Comparison of ENCODE assay signal across 8 cellular contexts in the genomic region with DNA sequence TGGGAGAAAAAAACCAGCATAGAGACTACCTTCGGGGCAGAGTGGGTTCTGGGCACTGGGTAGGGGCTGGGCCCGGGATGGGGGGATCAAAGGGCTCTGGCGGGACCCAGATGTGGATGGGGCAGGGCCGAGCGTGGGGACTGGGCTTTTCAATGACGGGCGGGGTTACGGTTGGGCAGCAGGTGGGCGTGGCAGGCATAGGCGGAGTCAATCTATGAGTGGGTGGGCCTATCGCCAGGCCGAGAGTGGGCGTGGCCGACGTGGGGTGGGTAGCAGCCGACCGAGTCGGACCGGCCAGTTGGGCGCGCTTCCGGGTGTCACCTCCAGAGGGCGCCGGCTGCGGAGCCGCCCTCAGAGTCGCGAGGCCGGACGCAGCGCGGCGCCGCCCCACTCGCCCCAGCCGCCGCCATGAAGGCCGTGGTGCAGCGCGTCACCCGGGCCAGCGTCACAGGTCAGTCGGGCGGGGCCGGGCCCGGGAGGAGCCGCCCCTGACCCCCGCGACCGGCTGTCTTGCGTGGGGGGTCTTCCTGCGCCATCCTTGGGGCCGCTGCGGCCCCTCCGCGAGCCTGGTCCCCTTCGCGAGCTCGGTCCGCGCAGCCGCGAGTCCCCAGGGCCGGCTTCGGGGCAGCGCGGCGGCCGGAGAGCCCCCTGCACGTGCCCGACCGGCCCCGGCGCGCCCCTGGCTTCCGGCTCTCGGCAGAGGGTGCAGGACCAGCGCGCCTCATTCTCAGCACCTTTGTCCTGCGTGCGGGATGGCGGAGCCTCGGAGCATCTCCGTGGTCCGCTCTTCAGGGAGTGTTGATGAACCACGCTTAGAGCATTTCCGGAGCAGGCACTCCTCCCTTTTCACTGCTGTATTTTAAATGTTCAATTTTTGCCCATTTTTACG. TPM values are rescaled to one million over a fixed set of nuclear protein-coding genes. Genes with fewer than 3 reads are reported as not detected.
DNase-seq lines count a peak whose midpoint lies in the region; ATAC-seq and TF ChIP-seq lines count a peak whose summit lies in the region.

A gene with protein sequence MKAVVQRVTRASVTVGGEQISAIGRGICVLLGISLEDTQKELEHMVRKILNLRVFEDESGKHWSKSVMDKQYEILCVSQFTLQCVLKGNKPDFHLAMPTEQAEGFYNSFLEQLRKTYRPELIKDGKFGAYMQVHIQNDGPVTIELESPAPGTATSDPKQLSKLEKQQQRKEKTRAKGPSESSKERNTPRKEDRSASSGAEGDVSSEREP (plus strand): TSS at position 390 of the 889 bp plus-strand sequence. CDS start 19 bp downstream, at position 409.

- H3K9me2 ChIP-seq in DOHH2 (replicated peaks; ENCODE audit: control insufficient read depth, low read length) = no peaks in the 10 kb centered on the region

- peak within 1 kb of the TSS; percentile 79 for H3K4me2 ChIP-seq in DOHH2 (ENCODE audit: low read length)

- H4K20me1 ChIP-seq in DOHH2 (ENCODE audit: control insufficient read depth, insufficient read depth, low read depth, low read length) = no peaks in the 10 kb centered on the region

- TF ChIP-seq CTCF in DOHH2 (IDR thresholded peaks at IDR 0.05; ENCODE audit: low read depth, low read length, poor library complexity, severe bottlenecking) = peak; percentile 85
- peak; percentile 84 for TF ChIP-seq CTCF in Panc1 (IDR thresholded peaks at IDR 0.05)
- TF ChIP-seq CTCF in esophagus squamous epithelium (IDR thresholded peaks at IDR 0.05) = peak; percentile 50 to 76 (median 66)

- H3K27me3 Mint-ChIP-seq in activated T-cell treated with anti-CD3 and anti-CD28 coated beads, Interleukin-2, amount 50 U/mL, for 72 hours (ENCODE audit: low read depth) = peaks cover 9% of the 10 kb centered on the region
- H3K27me3 Mint-ChIP-seq in naive B cell = peaks cover 5 to 13% (median 12%) of the 10 kb centered on the region in 3 donors

- H3F3A ChIP-seq in DOHH2 (ENCODE audit: control insufficient read depth, insufficient read depth) = peaks cover 17% of the 10 kb centered on the region

- H3K4me1 Mint-ChIP-seq in activated T-cell treated with anti-CD3 and anti-CD28 coated beads, Interleukin-2, amount 50 U/mL, for 72 hours (ENCODE audit: low read depth) = peaks cover 37% of the 10 kb centered on the region
- peaks cover 16 to 25% (median 24%) of the 10 kb centered on the region in 3 donors for H3K4me1 Mint-ChIP-seq in naive B cell
- H3K4me1 Mint-ChIP-seq in stimulated activated effector memory CD8-positive, alpha-beta T cell treated with anti-CD3 and anti-CD28 coated beads, Interleukin-12 subunit alpha, Interleukin-12 subunit beta, amount 100 ng/mL, for 72 hours = peaks cover 19% of the 10 kb centered on the region

- H3K4me3 ChIP-seq in DOHH2 (ENCODE audit: low read length) = peak within 1 kb of the TSS; percentile 78
- H3K4me3 ChIP-seq in Panc1 (ENCODE audit: low read depth in 2 of 2, low read length in 2 of 2) = peak within 1 kb of the TSS; percentile 74 to 80
- peak within 1 kb of the TSS; percentile 65 to 100 (median 90) for H3K4me3 ChIP-seq in esophagus squamous epithelium

- no peak within 1 kb of the TSS for H3K27ac ChIP-seq in DOHH2 (ENCODE audit: low read depth, low read length)
- peak within 1 kb of the TSS; percentile 57 for H3K27ac ChIP-seq in Panc1 (ENCODE audit: low read length)
- peak within 1 kb of the TSS; percentile 64 to 90 (median 84) for H3K27ac ChIP-seq in esophagus squamous epithelium

- H3K4me3 Mint-ChIP-seq in activated T-cell treated with anti-CD3 and anti-CD28 coated beads, Interleukin-2, amount 50 U/mL, for 72 hours = peak within 1 kb of the TSS; percentile 97 to 98
- peak within 1 kb of the TSS; percentile 80 to 99 (median 92) for H3K4me3 Mint-ChIP-seq in naive B cell
- peak within 1 kb of the TSS; percentile 74 for H3K4me3 Mint-ChIP-seq in stimulated activated effector memory CD8-positive, alpha-beta T cell treated with anti-CD3 and anti-CD28 coated beads, Interleukin-12 subunit alpha, Interleukin-12 subunit beta, amount 100 ng/mL, for 72 hours

- H3K27me3 ChIP-seq in DOHH2 (ENCODE audit: control insufficient read depth, low read length) = peaks cover 3% of the 10 kb centered on the region; the same call in 1 of the 2 replicates
- no peaks in the 10 kb centered on the region for H3K27me3 ChIP-seq in Panc1 (ENCODE audit: control insufficient read depth, insufficient read depth, low read length)
- no peaks in the 10 kb centered on the region for H3K27me3 ChIP-seq in esophagus squamous epithelium

- no TSS peak for BruUV-seq in Panc1 (replicated peaks; lab: Mats Ljungman, UMichigan)

- H3K27ac Mint-ChIP-seq in activated T-cell treated with anti-CD3 and anti-CD28 coated beads, Interleukin-2, amount 50 U/mL, for 72 hours = peak within 1 kb of the TSS; percentile 77
- H3K27ac Mint-ChIP-seq in naive B cell = peak within 1 kb of the TSS; percentile 78 to 98 (median 94)
- H3K27ac Mint-ChIP-seq in stimulated activated effector memory CD8-positive, alpha-beta T cell treated with anti-CD3 and anti-CD28 coated beads, Interleukin-12 subunit alpha, Interleukin-12 subunit beta, amount 100 ng/mL, for 72 hours = peak within 1 kb of the TSS; percentile 60

- H3K36me3 Mint-ChIP-seq in activated T-cell treated with anti-CD3 and anti-CD28 coated beads, Interleukin-2, amount 50 U/mL, for 72 hours (ENCODE audit: insufficient read depth in 2 of 2) = peaks cover 2 to 4% of the 10 kb centered on the region in 2 donors
- H3K36me3 Mint-ChIP-seq in naive B cell = no peaks in the 10 kb centered on the region
- H3K36me3 Mint-ChIP-seq in stimulated activated effector memory CD8-positive, alpha-beta T cell treated with anti-CD3 and anti-CD28 coated beads, Interleukin-12 subunit alpha, Interleukin-12 subunit beta, amount 100 ng/mL, for 72 hours = no peaks in the 10 kb centered on the region

- 0 to 1% methylated on average over 36 of the region's 88 CpGs for WGBS in esophagus squamous epithelium, 2 donors

- H3K9me3 ChIP-seq in DOHH2 (ENCODE audit: control insufficient read depth, insufficient read depth, low read length) (no peaks in the 10 kb centered on the region), Panc1 (ENCODE audit: control insufficient read depth, insufficient read depth, low read depth, low read length) (no peaks in the 10 kb centered on the region), esophagus squamous epithelium (no peaks in the 10 kb centered on the region)

- in situ Hi-C loops in KBM-7 (cut with MboI; ENCODE audit: low pct_unique_long_range_greater_than_20kb, low sequenced_read_pairs) (no loop called here), Panc1 (cut with HindIII; ENCODE audit: low pct_unique_long_range_greater_than_20kb, low sequenced_read_pairs) (no loop called here)

- DNase-seq in KBM-7 (peak; percentile 91), Panc1 (ENCODE audit: low read depth, low spot score) (peak; percentile 38), esophagus squamous epithelium (lab: John Stamatoyannopoulos, UW) (peak; percentile 63), naive B cell (peak; percentile 82)
- peak; percentile 91 to 96 for DNase-seq in activated T-cell treated with anti-CD3 and anti-CD28 coated beads, Interleukin-2, amount 50 U/mL, for 72 hours
- DNase-seq in stimulated activated effector memory CD8-positive, alpha-beta T cell treated with anti-CD3 and anti-CD28 coated beads, Interleukin-12 subunit alpha, Interleukin-12 subunit beta, amount 100 ng/mL, for 72 hours (ENCODE audit: low spot score in 2 of 2) = peak; percentile 98 to 99

- H3K4me1 ChIP-seq in DOHH2 (ENCODE audit: control insufficient read depth, low read length) (peaks cover 25% of the 10 kb centered on the region), Panc1 (ENCODE audit: control insufficient read depth, insufficient read depth, low read length) (no peaks in the 10 kb centered on the region), esophagus squamous epithelium (peaks cover 0 to 17% (median 6%) of the 10 kb centered on the region in 3 donors)

- intact Hi-C loops in Panc1 (cut with micrococcal nuclease; ENCODE audit: unreplicated experiment) (no loop called here), esophagus squamous epithelium (cut with DNase I) (no loop called here)

- peak in 2 of 4 donors; percentile 24 to 27 for TF ChIP-seq POLR2A in esophagus squamous epithelium (IDR thresholded peaks at IDR 0.05)

- no peaks in the 10 kb centered on the region for H3K9me3 Mint-ChIP-seq in activated T-cell treated with anti-CD3 and anti-CD28 coated beads, Interleukin-2, amount 50 U/mL, for 72 hours
- no peaks in the 10 kb centered on the region for H3K9me3 Mint-ChIP-seq in naive B cell
- no peaks in the 10 kb centered on the region for H3K9me3 Mint-ChIP-seq in stimulated activated effector memory CD8-positive, alpha-beta T cell treated with anti-CD3 and anti-CD28 coated beads, Interleukin-12 subunit alpha, Interleukin-12 subunit beta, amount 100 ng/mL, for 72 hours

- H3K36me3 ChIP-seq in DOHH2 (ENCODE audit: control insufficient read depth, low read length) (no peaks in the 10 kb centered on the region), Panc1 (ENCODE audit: control insufficient read depth, insufficient read depth, low read length) (peaks cover 5% of the 10 kb centered on the region; the same call in 1 of the 2 replicates), esophagus squamous epithelium (no peaks in the 10 kb centered on the region)

- ATAC-seq in GM21723 (IDR thresholded peaks at IDR 0.05; ENCODE audit: unreplicated experiment) = peak; percentile 92
- peak; percentile 98 for ATAC-seq in Panc1
- peak; percentile 89 to 90 for ATAC-seq in activated T-cell treated with anti-CD3 and anti-CD28 coated beads, Interleukin-2, amount 50 U/mL, for 72 hours (replicated peaks in 1 of 2)
- peak; percentile 87 to 88 for ATAC-seq in naive B cell (ENCODE audit: low read depth in 2 of 2)
- ATAC-seq in stimulated activated effector memory CD8-positive, alpha-beta T cell treated with anti-CD3 and anti-CD28 coated beads, Interleukin-12 subunit alpha, Interleukin-12 subunit beta, amount 100 ng/mL, for 72 hours = peak; percentile 95

- no peaks in the 10 kb centered on the region for H3K79me2 ChIP-seq in DOHH2 (ENCODE audit: control insufficient read depth, low read length)

- CTCF ChIA-PET in Panc1 (lab: Charles Lee) = no interaction called here

- POLR2A ChIA-PET in Panc1 (lab: Charles Lee) = interaction anchor here (0.6 kb wide), 1 partner anchor 10 kb away, joined by 7 read pairs; no protein-coding TSS in a partner anchor

RNA-seq across cellular contexts. Expression of the gene that starts here (rescaled TPM):
- total RNA-seq in Panc1 (2021; ENCODE audit: unreplicated experiment) = 23.6 TPM
- polyA plus RNA-seq in Panc1 (2012; ENCODE audit: insufficient read length) = 16.4 TPM
- total RNA-seq in activated T-cell treated with anti-CD3 and anti-CD28 coated beads, Interleukin-2, amount 50 U/mL, for 72 hours = 10 to 100 TPM; 46.1 to 47.6 TPM
- total RNA-seq in esophagus squamous epithelium = 10 to 100 TPM; 27.3 to 54.0 (median 35.2) TPM
- polyA plus RNA-seq in naive B cell (ENCODE audit: low read depth in 6 of 6) = 10 to 100 TPM; 32.8 to 58.4 (median 39.3) TPM

Comparison
In these comparisons a context has a peak if more than half of its experiments do, and no peak if none do; other contexts are left out.
1. DNase-seq: peak in every context shown above with its lines; median percentile 98 in stimulated activated effector memory CD8-positive, alpha-beta T cell treated with anti-CD3 and anti-CD28 coated beads, Interleukin-12 subunit alpha, Interleukin-12 subunit beta, amount 100 ng/mL, for 72 hours; 94 in activated T-cell treated with anti-CD3 and anti-CD28 coated beads, Interleukin-2, amount 50 U/mL, for 72 hours; 91 in KBM-7; 82 in naive B cell; 63 in esophagus squamous epithelium; 38 in Panc1.